ENCODE assay signal across 2 cellular contexts in the genomic region with DNA sequence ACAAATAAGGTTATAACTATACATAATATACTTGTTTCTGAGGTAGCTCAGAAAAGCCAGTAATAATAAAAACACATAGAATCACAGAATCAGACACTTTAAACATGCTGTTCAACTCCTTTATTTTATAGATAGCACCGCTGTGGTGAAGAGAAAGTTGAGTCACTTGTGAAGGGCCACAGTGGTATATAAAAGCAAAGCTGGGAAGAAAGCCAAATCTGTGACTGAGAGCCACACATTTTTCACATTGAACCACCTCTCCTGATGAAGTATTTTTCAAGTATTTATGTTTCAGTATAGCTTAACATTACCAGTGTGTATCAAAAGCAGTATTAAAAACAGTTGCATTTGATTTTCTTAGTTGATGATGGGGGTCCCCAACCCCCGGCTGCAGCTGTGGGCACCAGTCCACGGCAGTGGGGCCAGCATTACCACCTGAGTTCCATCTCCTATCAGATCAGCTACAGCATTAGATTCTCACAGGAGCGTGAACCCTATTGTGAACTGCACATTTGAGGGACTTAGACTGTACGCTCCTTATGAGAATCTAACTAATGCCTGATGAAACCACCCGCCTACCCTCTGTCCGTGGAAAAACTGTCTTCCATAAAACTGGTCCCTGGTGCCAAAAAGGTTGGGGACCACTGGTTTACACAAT.
TF ChIP-seq lines count a peak whose summit lies in the region.

No MANE protein-coding gene starts in this region.

TF ChIP-seq in A549, 52 proteins besides CTCF, POLR2A, EP300 and RAD21 (continued from another document):
- TF ChIP-seq TFCP2L1 (CRISPR knock-in tag; IDR thresholded peaks at IDR 0.05): no peak
- no peak for TF ChIP-seq GATA3 (IDR thresholded peaks at IDR 0.05; ENCODE audit: borderline replicate concordance)
- TF ChIP-seq, protein P1, sequence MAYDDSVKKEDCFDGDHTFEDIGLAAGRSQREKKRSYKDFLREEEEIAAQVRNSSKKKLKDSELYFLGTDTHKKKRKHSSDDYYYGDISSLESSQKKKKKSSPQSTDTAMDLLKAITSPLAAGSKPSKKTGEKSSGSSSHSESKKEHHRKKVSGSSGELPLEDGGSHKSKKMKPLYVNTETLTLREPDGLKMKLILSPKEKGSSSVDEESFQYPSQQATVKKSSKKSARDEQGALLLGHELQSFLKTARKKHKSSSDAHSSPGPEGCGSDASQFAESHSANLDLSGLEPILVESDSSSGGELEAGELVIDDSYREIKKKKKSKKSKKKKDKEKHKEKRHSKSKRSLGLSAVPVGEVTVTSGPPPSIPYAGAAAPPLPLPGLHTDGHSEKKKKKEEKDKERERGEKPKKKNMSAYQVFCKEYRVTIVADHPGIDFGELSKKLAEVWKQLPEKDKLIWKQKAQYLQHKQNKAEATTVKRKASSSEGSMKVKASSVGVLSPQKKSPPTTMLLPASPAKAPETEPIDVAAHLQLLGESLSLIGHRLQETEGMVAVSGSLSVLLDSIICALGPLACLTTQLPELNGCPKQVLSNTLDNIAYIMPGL (CRISPR knock-in tag; IDR thresholded peaks at IDR 0.05; ENCODE audit: borderline replicate concordance): no peak
- no peak for TF ChIP-seq KDM5A (IDR thresholded peaks at IDR 0.05)
- TF ChIP-seq EHF (CRISPR knock-in tag; IDR thresholded peaks at IDR 0.05): no peak

TF ChIP-seq in GM12878, 131 proteins besides CTCF, POLR2A, EP300 and RAD21 (continued from another document):
- TF ChIP-seq ATF2 (IDR thresholded peaks at IDR 0.05; ENCODE audit: low read length): 0 out of 2 replicates have a peak, but pooled peaks have one; percentile 32
- TF ChIP-seq MYC (IDR thresholded peaks at IDR 0.05; ENCODE audit: insufficient read depth, insufficient read length, insufficient replicate concordance, low read length, severe bottlenecking): no peak
- TF ChIP-seq RUNX3 (IDR thresholded peaks at IDR 0.05; ENCODE audit: low read length): peak; percentile 66; the same call in 1 of the 2 replicates
- TF ChIP-seq, protein P2, sequence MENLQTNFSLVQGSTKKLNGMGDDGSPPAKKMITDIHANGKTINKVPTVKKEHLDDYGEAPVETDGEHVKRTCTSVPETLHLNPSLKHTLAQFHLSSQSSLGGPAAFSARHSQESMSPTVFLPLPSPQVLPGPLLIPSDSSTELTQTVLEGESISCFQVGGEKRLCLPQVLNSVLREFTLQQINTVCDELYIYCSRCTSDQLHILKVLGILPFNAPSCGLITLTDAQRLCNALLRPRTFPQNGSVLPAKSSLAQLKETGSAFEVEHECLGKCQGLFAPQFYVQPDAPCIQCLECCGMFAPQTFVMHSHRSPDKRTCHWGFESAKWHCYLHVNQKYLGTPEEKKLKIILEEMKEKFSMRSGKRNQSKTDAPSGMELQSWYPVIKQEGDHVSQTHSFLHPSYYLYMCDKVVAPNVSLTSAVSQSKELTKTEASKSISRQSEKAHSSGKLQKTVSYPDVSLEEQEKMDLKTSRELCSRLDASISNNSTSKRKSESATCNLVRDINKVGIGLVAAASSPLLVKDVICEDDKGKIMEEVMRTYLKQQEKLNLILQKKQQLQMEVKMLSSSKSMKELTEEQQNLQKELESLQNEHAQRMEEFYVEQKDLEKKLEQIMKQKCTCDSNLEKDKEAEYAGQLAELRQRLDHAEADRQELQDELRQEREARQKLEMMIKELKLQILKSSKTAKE (IDR thresholded peaks at IDR 0.05; ENCODE audit: low read depth, poor library complexity, severe bottlenecking): peak; percentile 42
- no peak for TF ChIP-seq BHLHE40 (IDR thresholded peaks at IDR 0.05; ENCODE audit: borderline replicate concordance in 1 of 2, low read depth in 2 of 2, low read length in 1 of 2)
